8 cellular contexts compared by ENCODE assay signal in the genomic region with DNA sequence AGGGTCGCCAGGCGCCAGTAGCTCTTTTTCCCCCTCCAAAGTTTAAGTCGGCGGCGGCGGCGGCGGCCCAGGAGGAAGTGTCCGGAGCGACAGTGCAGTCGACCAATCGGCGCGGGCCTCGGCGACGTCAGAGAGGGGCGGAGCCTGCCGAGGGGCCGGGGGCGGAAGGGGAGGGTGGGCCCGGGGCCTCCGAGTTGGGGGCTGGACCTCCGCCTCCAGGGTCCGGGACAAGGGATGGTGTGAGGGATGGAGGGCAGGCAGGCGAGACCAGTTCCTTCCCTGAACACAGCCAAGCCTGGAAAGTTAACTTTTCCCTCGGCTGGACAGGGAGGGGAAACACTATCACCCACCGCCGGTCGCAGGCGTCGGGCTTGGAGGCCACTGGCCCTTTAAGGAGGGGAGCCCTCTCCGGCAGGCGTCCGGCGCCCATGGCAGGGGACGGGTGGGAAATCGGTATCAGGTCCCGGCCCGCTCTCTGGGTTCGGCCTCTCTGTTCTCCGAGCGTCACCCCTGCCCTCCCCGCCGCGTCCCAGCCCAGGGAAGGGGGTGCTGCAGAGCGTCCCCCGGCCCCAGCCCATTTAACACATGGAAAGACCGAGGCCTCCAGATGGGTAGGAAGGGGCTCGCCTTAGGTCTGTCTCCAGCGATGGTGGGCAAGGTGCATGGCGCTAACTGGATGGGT. TPM values are rescaled to one million over a fixed set of nuclear protein-coding genes. Genes with fewer than 3 reads are reported as not detected.
A peak's percentile ranks its signal among the peaks of the same experiment; 100 is the strongest.
DNase-seq lines count a peak whose midpoint lies in the region; ATAC-seq, FAIRE-seq and TF ChIP-seq lines count a peak whose summit lies in the region.

PRKD2 (minus strand) TSS at position 81 of the 682 bp plus-strand sequence. CDS start 744 bp downstream, outside the sequence.

- peak; percentile 72 for FAIRE-seq in GM18507 (lab: Jason Lieb, UNC)
- FAIRE-seq in HTR-8/SVneo (lab: Jason Lieb, UNC), result peak; percentile 62
- no peak for FAIRE-seq in RCC 7860 (lab: Jason Lieb, UNC)

- H3K9me3 Mint-ChIP-seq in activated T-cell treated with anti-CD3 and anti-CD28 coated beads, Interleukin-2, amount 50 U/mL, for 72 hours, result no peaks in the 10 kb centered on the region

- no peaks in the 10 kb centered on the region for H3K27me3 ChIP-seq in esophagus muscularis mucosa

- H3K27ac Mint-ChIP-seq in activated T-cell treated with anti-CD3 and anti-CD28 coated beads, Interleukin-2, amount 50 U/mL, for 72 hours, result peak within 1 kb of the TSS; percentile 97

- H3K4me1 ChIP-seq in esophagus muscularis mucosa, result peaks cover 28 to 57% (median 47%) of the 10 kb centered on the region in 4 donors

- no peaks in the 10 kb centered on the region for H3K27me3 Mint-ChIP-seq in activated T-cell treated with anti-CD3 and anti-CD28 coated beads, Interleukin-2, amount 50 U/mL, for 72 hours (ENCODE audit: low read depth)

- intact Hi-C loops in esophagus muscularis mucosa (cut with DNase I), result no loop called here

- peak; percentile 82 for DNase-seq in 8988T
- peak; percentile 86 for DNase-seq in GM18507 (ENCODE audit: extremely low spot score, insufficient read length, low read depth)
- peak; percentile 91 for DNase-seq in HTR-8/SVneo (ENCODE audit: insufficient read length, low spot score)
- peak; percentile 47 for DNase-seq in RCC 7860 (ENCODE audit: low spot score)
- peak; percentile 94 to 95 for DNase-seq in activated T-cell treated with anti-CD3 and anti-CD28 coated beads, Interleukin-2, amount 50 U/mL, for 72 hours
- DNase-seq in esophagus muscularis mucosa (ENCODE audit: extremely low spot score), result peak; percentile 97
- DNase-seq in myocyte (ENCODE audit: low read depth), result peak; percentile 83
- DNase-seq in stimulated activated CD8-positive, alpha-beta memory T cell treated with anti-CD3 and anti-CD28 coated beads, Interleukin-7, amount 100 ng/mL, for 24 hours (ENCODE audit: low read depth), result peak; percentile 85

- no peak for TF ChIP-seq POLR2A in esophagus muscularis mucosa (IDR thresholded peaks at IDR 0.05; ENCODE audit: low read depth)

- H3K9me3 ChIP-seq in esophagus muscularis mucosa, result no peaks in the 10 kb centered on the region

- H3K4me3 ChIP-seq in esophagus muscularis mucosa, result peak within 1 kb of the TSS; percentile 67 to 95 (median 76)

- H3K36me3 ChIP-seq in esophagus muscularis mucosa, result peaks cover 16 to 30% (median 27%) of the 10 kb centered on the region in 4 donors

- peak within 1 kb of the TSS; percentile 86 to 96 for H3K4me3 Mint-ChIP-seq in activated T-cell treated with anti-CD3 and anti-CD28 coated beads, Interleukin-2, amount 50 U/mL, for 72 hours

- peaks cover 44% of the 10 kb centered on the region for H3K4me1 Mint-ChIP-seq in activated T-cell treated with anti-CD3 and anti-CD28 coated beads, Interleukin-2, amount 50 U/mL, for 72 hours (ENCODE audit: low read depth)

- WGBS in esophagus muscularis mucosa, result 0% methylated on average over 9 of the region's 52 CpGs

- peak; percentile 77 to 80 for ATAC-seq in activated T-cell treated with anti-CD3 and anti-CD28 coated beads, Interleukin-2, amount 50 U/mL, for 72 hours (replicated peaks in 1 of 2)

- TF ChIP-seq CTCF in esophagus muscularis mucosa (IDR thresholded peaks at IDR 0.05), result no peak

- TF ChIP-seq EP300 in esophagus muscularis mucosa (IDR thresholded peaks at IDR 0.05), result no peak

- peaks cover 2 to 5% of the 10 kb centered on the region in 2 donors for H3K36me3 Mint-ChIP-seq in activated T-cell treated with anti-CD3 and anti-CD28 coated beads, Interleukin-2, amount 50 U/mL, for 72 hours (ENCODE audit: insufficient read depth in 2 of 2)

- H3K27ac ChIP-seq in esophagus muscularis mucosa (replicated peaks in 1 of 4), result peak within 1 kb of the TSS; percentile 85 to 93 (median 88)

RNA-seq across cellular contexts. Expression of gene PRKD2, which starts in this region (rescaled TPM):
- 10 to 100 TPM; 82.0 to 92.9 TPM for total RNA-seq in activated T-cell treated with anti-CD3 and anti-CD28 coated beads, Interleukin-2, amount 50 U/mL, for 72 hours
- total RNA-seq in esophagus muscularis mucosa (10 to 100 TPM; 12.8 to 33.3 (median 22.4) TPM), myocyte (5.2 and 10.6 TPM in 2 replicates)
- 17.1 TPM for polyA plus RNA-seq in myocyte (2012)

Comparison
In these comparisons a context has a peak if more than half of its experiments do, and no peak if none do; other contexts are left out.
1. Peak in every context shown above with its lines: DNase-seq, ATAC-seq, H3K4me3 ChIP-seq and H3K27ac ChIP-seq.
2. DNase-seq: peak in every context shown above with its lines; median percentile 97 in esophagus muscularis mucosa; 94 in activated T-cell treated with anti-CD3 and anti-CD28 coated beads, Interleukin-2, amount 50 U/mL, for 72 hours; 91 in HTR-8/SVneo; 86 in GM18507; 85 in stimulated activated CD8-positive, alpha-beta memory T cell treated with anti-CD3 and anti-CD28 coated beads, Interleukin-7, amount 100 ng/mL, for 24 hours; 83 in myocyte; 82 in 8988T; 47 in RCC 7860.